1 cellular context compared by ENCODE assay signal in genomic region chr10:73997806-73998622, GRCh38.
TF ChIP-seq lines count a peak whose summit lies in the region.

VCL (plus strand) TSS chr10:73998116; CDS start chr10:73998208, 92 bp downstream.

TF ChIP-seq in H1, 55 proteins besides CTCF, POLR2A, EP300 and RAD21 (continued from another document):
- TF ChIP-seq CEBPB (IDR thresholded peaks at IDR 0.05; ENCODE audit: low read depth, low read length) (no peak), KDM1A (IDR thresholded peaks at IDR 0.05; ENCODE audit: borderline replicate concordance, low read length) (no peak), SP2 (IDR thresholded peaks at IDR 0.05; ENCODE audit: low read length) (peak; percentile 37; the same call in 1 of the 2 replicates), TBP (IDR thresholded peaks at IDR 0.05; ENCODE audit: low read depth, low read length) (peak; percentile 97), GABPA (IDR thresholded peaks at IDR 0.05; ENCODE audit: borderline replicate concordance, insufficient read depth, low read length) (no peak), SAP30 (IDR thresholded peaks at IDR 0.05; ENCODE audit: insufficient read depth, insufficient replicate concordance, low read length) (peak; percentile 24), SIRT6 (IDR thresholded peaks at IDR 0.05; ENCODE audit: low read length) (no peak), CBX5 (IDR thresholded peaks at IDR 0.05; ENCODE audit: low read depth, low read length) (no peak), RBBP5 (IDR thresholded peaks at IDR 0.05; ENCODE audit: borderline replicate concordance, low read depth, low read length) (peak; percentile 88; the same call in 1 of the 2 replicates), NRF1 (IDR thresholded peaks at IDR 0.05; ENCODE audit: low read depth, low read length) (no peak), USF2 (IDR thresholded peaks at IDR 0.05; ENCODE audit: low read length) (no peak), CTBP2 (IDR thresholded peaks at IDR 0.05; ENCODE audit: borderline replicate concordance, insufficient read depth, insufficient read length, low read length) (no peak), EZH2 (IDR thresholded peaks at IDR 0.05; ENCODE audit: low read depth, low read length, severe bottlenecking) (no peak), RFX5 (IDR thresholded peaks at IDR 0.05; ENCODE audit: borderline replicate concordance, low read depth, low read length) (no peak), JUND (IDR thresholded peaks at IDR 0.05; ENCODE audit: low read length) (no peak), ATF3 (IDR thresholded peaks at IDR 0.05; ENCODE audit: insufficient read depth, low read depth, low read length) (no peak), BRCA1 (IDR thresholded peaks at IDR 0.05; ENCODE audit: low read depth, low read length) (no peak), CBX8 (IDR thresholded peaks at IDR 0.05; ENCODE audit: borderline replicate concordance, low read depth, low read length) (no peak), POU5F1 (IDR thresholded peaks at IDR 0.05; ENCODE audit: low read depth, low read length) (no peak), CHD2 (IDR thresholded peaks at IDR 0.05; ENCODE audit: low read length) (no peak), SP1 (IDR thresholded peaks at IDR 0.05; ENCODE audit: low read depth, low read length) (peak; percentile 69; the same call in 1 of the 2 replicates), CREB1 (IDR thresholded peaks at IDR 0.05) (peak; percentile 43; the same call in 1 of the 2 replicates), GTF2F1 (IDR thresholded peaks at IDR 0.05; ENCODE audit: borderline replicate concordance, low read depth, low read length) (peak; percentile 94), RNF2 (IDR thresholded peaks at IDR 0.05; ENCODE audit: borderline replicate concordance, low read depth, low read length, missing control alignments, poor library complexity, severe bottlenecking) (no peak), ZNF274 (IDR thresholded peaks at IDR 0.05; ENCODE audit: borderline replicate concordance, extremely low read depth, low read length) (no peak), ATF2 (IDR thresholded peaks at IDR 0.05; ENCODE audit: low read length) (no peak), BCL11A (IDR thresholded peaks at IDR 0.05; ENCODE audit: low read depth in 2 of 2, low read length in 2 of 2) (no peak), SRF (IDR thresholded peaks at IDR 0.05; ENCODE audit: low read depth, low read length) (peak; percentile 100), POLR2AphosphoS5 (IDR thresholded peaks at IDR 0.05; ENCODE audit: low read depth, low read length) (peak; percentile 98), CHD7 (IDR thresholded peaks at IDR 0.05; ENCODE audit: insufficient replicate concordance, low read length) (no peak), TAF1 (IDR thresholded peaks at IDR 0.05; ENCODE audit: low read depth, low read length) (peak; percentile 99), TEAD4 (IDR thresholded peaks at IDR 0.05; ENCODE audit: low read depth, low read length) (peak; percentile 66), BACH1 (IDR thresholded peaks at IDR 0.05; ENCODE audit: low read length) (peak; percentile 55; the same call in 1 of the 2 replicates), KDM5A (IDR thresholded peaks at IDR 0.05; ENCODE audit: low read length) (no peak), NANOG (IDR thresholded peaks at IDR 0.05; ENCODE audit: insufficient read depth, low read depth, low read length, poor library complexity, severe bottlenecking) (no peak), TAF7 (optimal IDR thresholded peaks at IDR 0.05; ENCODE audit: borderline replicate concordance, low read depth, low read length) (peak; percentile 97), CHD1 (IDR thresholded peaks at IDR 0.05; ENCODE audit: low read depth, low read length) (peak; percentile 66; the same call in 1 of the 2 replicates), MAX (IDR thresholded peaks at IDR 0.05) (no peak), SIX5 (IDR thresholded peaks at IDR 0.05; ENCODE audit: low read depth, low read length) (no peak), MAFK (IDR thresholded peaks at IDR 0.05; ENCODE audit: low read depth, low read length) (no peak), SUZ12 (IDR thresholded peaks at IDR 0.05; ENCODE audit: low read length) (no peak), RXRA (IDR thresholded peaks at IDR 0.05; ENCODE audit: insufficient read depth, low read depth, low read length) (no peak), HDAC6 (IDR thresholded peaks at IDR 0.05; ENCODE audit: low read depth, low read length) (no peak), ASH2L (IDR thresholded peaks at IDR 0.05; ENCODE audit: low read length) (no peak), FOSL1 (IDR thresholded peaks at IDR 0.05; ENCODE audit: insufficient read depth, low read depth, low read length) (no peak), YY1 (IDR thresholded peaks at IDR 0.05; ENCODE audit: low read depth, low read length) (no peak), E2F6 (IDR thresholded peaks at IDR 0.05) (no peak), TCF12 (IDR thresholded peaks at IDR 0.05; ENCODE audit: low read depth, low read length) (no peak), SIN3A (conservative IDR thresholded peaks at IDR 0.05 in 1 of 2, IDR thresholded peaks at IDR 0.05 in 1 of 2; ENCODE audit: low read depth in 1 of 2, low read length in 2 of 2) (peak in 1 of 2 experiments; percentile 86; a peak in 2 of 4 replicates), EGR1 (IDR thresholded peaks at IDR 0.05; ENCODE audit: borderline replicate concordance, low read depth, low read length) (no peak), KDM4A (IDR thresholded peaks at IDR 0.05; ENCODE audit: low read depth, low read length, severe bottlenecking) (peak; percentile 71)
TF ChIP-seq in H1: peak in this region for 19.
